1 cellular context compared by ENCODE assay signal in the genomic region with DNA sequence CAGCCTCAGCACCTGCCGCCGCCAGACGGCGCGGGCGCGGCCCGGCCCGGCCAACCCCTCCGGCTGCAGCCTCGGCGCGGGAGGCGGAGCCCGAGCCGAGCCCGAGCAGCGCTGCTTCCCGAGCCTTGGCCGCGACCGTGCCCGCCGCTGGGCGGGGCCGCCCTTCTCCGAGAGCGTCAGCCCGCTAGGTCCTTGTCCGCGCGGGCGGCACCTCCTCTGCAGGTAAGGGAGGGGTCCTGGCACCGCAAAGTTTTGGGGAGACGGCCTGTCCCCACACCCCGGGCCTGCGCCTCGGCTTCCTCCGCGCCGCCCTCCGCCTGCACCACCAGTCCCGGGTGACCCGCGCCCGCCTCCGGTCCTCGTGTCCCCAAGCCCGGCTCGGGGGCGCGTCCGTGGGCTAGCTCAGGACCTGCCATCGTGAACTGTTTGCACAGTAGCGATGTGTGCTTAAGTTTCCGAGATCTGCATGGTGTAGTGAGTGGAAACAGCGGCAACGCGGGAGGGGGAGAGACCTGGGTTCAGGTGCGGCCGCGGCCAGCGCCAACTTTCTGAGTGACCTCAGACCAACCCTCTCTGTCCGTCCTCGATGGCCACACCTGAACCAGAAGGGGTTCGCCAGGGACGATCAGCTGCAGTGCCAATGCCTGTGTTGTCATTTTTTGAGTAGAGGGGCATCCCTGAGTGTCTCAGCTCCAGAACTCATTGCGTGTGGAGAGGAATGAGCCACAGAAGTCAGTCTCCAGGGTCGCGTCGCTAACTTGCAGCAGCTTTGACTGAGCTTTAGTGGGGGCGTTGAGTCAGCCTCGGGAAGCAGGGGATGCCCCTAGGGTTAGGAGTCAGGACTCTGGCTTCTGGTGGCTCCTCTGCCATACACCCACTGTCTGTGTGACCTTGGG.
TF ChIP-seq lines count a peak whose summit lies in the region.

A gene with protein sequence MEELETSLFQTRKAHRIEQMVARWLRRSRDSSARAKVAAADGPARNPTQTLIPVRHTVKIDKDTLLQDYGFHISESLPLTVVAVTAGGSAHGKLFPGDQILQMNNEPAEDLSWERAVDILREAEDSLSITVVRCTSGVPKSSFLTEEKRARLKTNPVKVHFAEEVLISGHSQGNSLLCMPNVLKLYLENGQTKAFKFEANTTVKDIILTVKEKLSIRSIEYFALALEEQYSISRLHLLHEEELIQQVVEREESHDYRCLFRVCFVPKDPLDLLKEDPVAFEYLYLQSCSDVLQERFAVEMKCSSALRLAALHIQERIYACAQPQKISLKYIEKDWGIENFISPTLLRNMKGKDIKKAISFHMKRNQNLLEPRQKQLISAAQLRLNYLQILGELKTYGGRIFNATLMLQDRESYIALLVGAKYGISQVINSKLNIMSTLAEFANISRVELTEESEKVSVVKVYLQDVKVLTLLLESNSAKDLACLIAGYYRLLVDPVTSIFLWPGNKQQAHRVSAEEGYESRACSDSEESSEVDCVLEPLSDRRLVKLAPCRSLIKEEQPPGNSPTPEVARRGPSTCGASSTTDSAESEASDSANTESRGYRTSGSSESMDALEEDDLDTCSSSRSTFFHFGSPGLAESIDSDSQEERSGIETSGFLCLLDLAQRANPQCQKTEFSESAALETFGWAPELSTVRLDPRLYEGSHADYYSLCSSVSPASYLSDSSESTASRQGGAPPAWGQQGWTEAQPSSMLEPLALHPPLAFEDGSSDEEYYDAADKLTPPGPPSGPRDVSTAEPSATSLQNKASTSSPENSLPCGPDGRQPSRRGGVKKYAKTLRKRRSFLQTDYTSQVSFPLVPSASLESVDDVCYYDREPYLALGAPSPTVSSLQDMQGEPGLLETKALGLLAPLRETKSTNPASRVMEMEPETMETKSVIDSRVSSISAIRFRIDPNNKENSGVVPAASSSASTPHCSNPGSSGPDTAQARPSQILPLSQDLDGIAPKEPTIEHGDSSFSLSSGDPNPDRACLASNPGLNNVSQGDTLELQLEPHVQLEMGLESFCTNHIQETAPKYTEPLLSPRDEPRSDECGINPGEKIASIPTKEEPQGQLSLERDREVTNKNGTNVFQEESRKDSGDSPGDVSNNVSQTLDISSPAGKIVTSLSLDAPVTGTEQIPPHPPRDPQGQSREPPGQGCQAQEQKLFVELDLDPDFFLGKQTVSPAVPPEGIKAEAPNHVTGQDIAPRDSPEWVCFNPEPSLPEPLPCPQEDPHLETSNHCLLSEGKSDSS (N-terminal part only) (plus strand): TSS at position 82 of the 896 bp plus-strand sequence. CDS start 41,688 bp downstream, outside the sequence.

TF ChIP-seq in IMR-90, 13 proteins besides CTCF, POLR2A, EP300 and RAD21:
- TF ChIP-seq MAZ (IDR thresholded peaks at IDR 0.05; ENCODE audit: borderline replicate concordance, low read depth, low read length) (peak; percentile 36; the same call in 1 of the 2 replicates), FOS (IDR thresholded peaks at IDR 0.05; ENCODE audit: low read depth, low read length) (no peak), RCOR1 (IDR thresholded peaks at IDR 0.05; ENCODE audit: insufficient replicate concordance, low read length) (no peak), SMC3 (IDR thresholded peaks at IDR 0.05; ENCODE audit: low read depth, low read length) (no peak)
